In the genomic region with DNA sequence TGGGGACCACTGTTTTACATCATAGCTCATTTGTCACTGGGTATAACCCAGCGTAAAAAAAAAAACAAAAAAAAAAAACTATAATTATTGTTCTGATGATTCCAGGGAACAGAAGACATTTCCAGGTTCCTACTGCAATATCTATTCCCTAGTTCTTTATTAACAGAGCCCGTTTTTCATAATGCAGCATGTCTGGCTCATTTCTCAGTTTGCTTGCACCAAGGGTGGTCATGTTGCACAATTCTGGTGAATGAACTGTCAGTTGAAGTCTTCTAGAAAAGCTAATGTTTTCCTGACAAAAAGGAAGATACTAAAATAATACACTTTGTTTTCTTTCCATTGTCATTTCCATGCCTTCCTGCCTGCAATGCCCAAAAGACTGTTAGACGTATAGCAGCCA, we compare ENCODE assay signal across 27 cellular contexts.
"Had no signal": no experiment of that assay in that cellular context is flagged by ENCODE, and none has a peak within 500 bp of the region (broad histone marks: within the 10 kb centered on the region; RNA-seq: fewer than 3 reads in every experiment).

No MANE protein-coding gene starts in this region.

- H3K27ac ChIP-seq: breast epithelium, gastrocnemius medialis, lower lobe of right lung, sigmoid colon, thoracic aorta had no signal

- H3K4me3 ChIP-seq: breast epithelium, gastrocnemius medialis, lower lobe of right lung, mucosa of descending colon, sigmoid colon, thoracic aorta had no signal

- H3K9me3 ChIP-seq: breast epithelium, gastrocnemius medialis, lower lobe of right lung, mucosa of descending colon, sigmoid colon, thoracic aorta had no signal

- FAIRE-seq: small intestine, urothelium cell line had no signal

- H3K4me1 ChIP-seq: breast epithelium, gastrocnemius medialis, lower lobe of right lung, sigmoid colon had no signal

- DNase-seq: activated CD4-positive, alpha-beta memory T cell treated with anti-CD3 and anti-CD28 coated beads for 36 hours; activated CD4-positive, alpha-beta T cell treated with anti-CD3 and anti-CD28 coated beads, Interleukin-2, amount 10 ng/mL, durations not matched to agents 24 days and 14 days; activated CD4-positive, CD25-positive, alpha-beta regulatory T cell treated with anti-CD3 and anti-CD28 coated beads, Interleukin-2, amount 50 U/mL, for 72 hours; activated CD8-positive, alpha-beta memory T cell treated with anti-CD3 and anti-CD28 coated beads, Interleukin-2, amount 50 U/mL, for 4 hours; activated effector memory CD4-positive, alpha-beta T cell treated with anti-CD3 and anti-CD28 coated beads, Interleukin-2, amount 50 U/mL, for 16 hours; activated naive CD4-positive, alpha-beta T cell treated with anti-CD3 and anti-CD28 coated beads, Interleukin-2, amount 10 ng/mL, durations not matched to agents 7 days and 5 days; activated naive CD8-positive, alpha-beta T cell treated with anti-CD3 and anti-CD28 coated beads, Interleukin-2, amount 10 ng/mL, durations not matched to agents 7 days and 5 days; activated T-cell treated with anti-CD3 and anti-CD28 coated beads, Interleukin-2, amount 50 U/mL, for 1 hour; amygdala; central memory CD4-positive, alpha-beta T cell; endodermal cell; gastrocnemius medialis; hippocampal formation; immature natural killer cell; lower lobe of right lung; mucosa of descending colon; sigmoid colon; small intestine; stimulated activated CD4-positive, alpha-beta T cell treated with anti-CD3 and anti-CD28 coated beads, Interleukin-4, amount 100 ng/mL, for 24 hours; T-helper 17 cell; trophoblast cell had no signal

- H3K36me3 ChIP-seq: breast epithelium, gastrocnemius medialis, lower lobe of right lung, sigmoid colon, thoracic aorta had no signal

- H3K27me3 ChIP-seq: breast epithelium, gastrocnemius medialis, sigmoid colon had no signal

- ATAC-seq: esophagus mucosa; gastrocnemius medialis; left lobe of liver; lower lobe of right lung; mucosa of descending colon; stimulated activated effector memory CD8-positive, alpha-beta T cell treated with anti-CD3 and anti-CD28 coated beads, Interleukin-12 subunit alpha, Interleukin-12 subunit beta, amount 100 ng/mL, for 72 hours; T-helper 17 cell had no signal
